In the genomic region with DNA sequence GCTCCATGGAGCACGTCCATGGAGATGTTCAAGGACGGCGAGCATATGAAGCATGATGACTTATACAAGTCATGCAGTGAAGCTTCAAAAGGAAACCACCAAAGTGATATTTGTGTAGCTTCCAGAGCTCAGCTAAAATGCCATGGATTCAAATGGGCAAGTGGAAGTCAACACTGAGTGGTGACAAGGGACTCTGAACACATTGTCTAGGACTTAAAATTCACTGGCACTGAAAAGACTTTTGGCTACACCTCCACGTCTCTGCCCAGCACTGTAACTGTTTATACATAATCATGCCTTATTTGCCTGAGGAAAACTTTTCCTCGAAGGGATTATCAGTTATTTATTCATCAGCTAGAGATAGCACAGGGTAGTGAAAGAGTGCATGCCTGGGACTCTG, we compare ENCODE assay signal across 16 cellular contexts. TPM values are rescaled to one million over a fixed set of nuclear protein-coding genes. Genes with fewer than 3 reads are reported as not detected.
A peak's percentile ranks its signal among the peaks of the same experiment; 100 is the strongest.
DNase-seq lines count a peak whose midpoint lies in the region; ATAC-seq and TF ChIP-seq lines count a peak whose summit lies in the region.
"Had no signal": no experiment of that assay in that cellular context is flagged by ENCODE, and none has a peak within 500 bp of the region (broad histone marks: within the 10 kb centered on the region; RNA-seq: fewer than 3 reads in every experiment).

No MANE protein-coding gene starts in this region.

- H3K27me3 ChIP-seq in heart left ventricle = no peaks in the 10 kb centered on the region
- no peaks in the 10 kb centered on the region for H3K27me3 ChIP-seq in gastroesophageal sphincter
- H3K27me3 ChIP-seq in skeletal muscle tissue (ENCODE audit: control insufficient read depth in 3 of 3, insufficient read depth in 3 of 3, low read length in 3 of 3) = no peaks in the 10 kb centered on the region

- peak overlapping the region in 1 of 12 donors; percentile 25 for H3K27ac ChIP-seq in heart left ventricle
- H3K27ac ChIP-seq in gastroesophageal sphincter = peak overlapping the region in 3 of 4 donors; percentile 44 to 73 (median 71)
- H3K27ac ChIP-seq in skeletal muscle tissue (ENCODE audit: low read depth, low read length) = peak overlapping the region; percentile 21
- H3K27ac ChIP-seq: C4-2B had no signal

- H3K9ac ChIP-seq in skeletal muscle tissue (ENCODE audit: low read depth in 1 of 3, low read length in 3 of 3) = no peak overlapping the region

- H3K4me1 ChIP-seq in heart left ventricle = peaks cover 0 to 34% (median 3%) of the 10 kb centered on the region in 12 donors
- H3K4me1 ChIP-seq in gastroesophageal sphincter = peaks cover 0 to 87% (median 14%) of the 10 kb centered on the region in 3 donors
- peaks cover 2 to 23% (median 11%) of the 10 kb centered on the region in 3 donors for H3K4me1 ChIP-seq in skeletal muscle tissue (ENCODE audit: control insufficient read depth in 3 of 3, insufficient read depth in 3 of 3, low read length in 3 of 3)
- H3K4me1 ChIP-seq: BE2C had no signal

- intact Hi-C loops in heart left ventricle (cut with DNase I) = no loop called here
- intact Hi-C loops in cardiac septum (cut with DNase I) = no loop called here
- intact Hi-C loops in posterior cingulate gyrus (cut with DNase I) = no loop called here

- H3K9me3 ChIP-seq in heart left ventricle (no peaks in the 10 kb centered on the region), gastroesophageal sphincter (no peaks in the 10 kb centered on the region), skeletal muscle tissue (ENCODE audit: control insufficient read depth in 3 of 3, low read length in 3 of 3) (no peaks in the 10 kb centered on the region)
- H3K9me3 ChIP-seq: BE2C, HAP-1 had no signal

- H3K4me3 ChIP-seq in heart left ventricle (no peak overlapping the region), gastroesophageal sphincter (no peak overlapping the region), skeletal muscle tissue (ENCODE audit: low read length in 3 of 3) (no peak overlapping the region)
- H3K4me3 ChIP-seq: GM12878, HAP-1 had no signal

- DNase-seq in heart left ventricle (no peak), cardiac septum (ENCODE audit: low spot score) (no peak), superior temporal gyrus (ENCODE audit: extremely low spot score) (no peak), posterior cingulate gyrus (no peak)
- DNase-seq: BE2C; CD4-positive, alpha-beta memory T cell; DMS79; GOT3 had no signal

- ATAC-seq in heart left ventricle (peak; percentile 36 to 69 (median 54)), gastroesophageal sphincter (no peak), GM21381 (IDR thresholded peaks at IDR 0.05; ENCODE audit: unreplicated experiment) (no peak)
- ATAC-seq: GM12878 had no signal

- TF ChIP-seq POLR2A in heart left ventricle (IDR thresholded peaks at IDR 0.05) (no peak), gastroesophageal sphincter (IDR thresholded peaks at IDR 0.05) (no peak)

- 72 to 81% (median 74%) methylated on average over 5 of the region's 5 CpGs for WGBS in heart left ventricle, 4 donors
- 65 to 66% methylated on average over 5 of the region's 5 CpGs for WGBS in gastroesophageal sphincter (ENCODE audit: low coverage in 1 of 2), 2 donors

- TF ChIP-seq CTCF in heart left ventricle (IDR thresholded peaks at IDR 0.05) (no peak), gastroesophageal sphincter (IDR thresholded peaks at IDR 0.05) (no peak)

- no peak for TF ChIP-seq EP300 in gastroesophageal sphincter (IDR thresholded peaks at IDR 0.05)

- H3K36me3 ChIP-seq in heart left ventricle = no peaks in the 10 kb centered on the region
- no peaks in the 10 kb centered on the region for H3K36me3 ChIP-seq in gastroesophageal sphincter
- no peaks in the 10 kb centered on the region for H3K36me3 ChIP-seq in skeletal muscle tissue (ENCODE audit: control insufficient read depth in 3 of 3, insufficient read depth in 3 of 3, low read length in 3 of 3)
- H3K36me3 ChIP-seq: BE2C, HAP-1 had no signal

RNA-seq across cellular contexts. Expression of gene CTXN3, which starts 15.2 kb away (rescaled TPM):
- total RNA-seq in heart left ventricle = not detected
- not detected for polyA plus RNA-seq in heart left ventricle
- not detected for total RNA-seq in cardiac septum
- total RNA-seq in gastroesophageal sphincter = under 1 TPM in 1 of 4 donors, not detected in 3; 0.58 TPM
- 1.0 TPM for total RNA-seq in skeletal muscle tissue
- total RNA-seq: CD4-positive, alpha-beta memory T cell; G401; GM12878; HT1080 had no signal
- polyA plus RNA-seq: CD4-positive, alpha-beta memory T cell; GM12878 had no signal

RNA-seq across cellular contexts. Expression of gene CCDC192, which starts 39.1 kb away (rescaled TPM):
- total RNA-seq in heart left ventricle (1 to 10 TPM in 1 of 9 donors, not detected in 8; 1.3 TPM), cardiac septum (not detected), gastroesophageal sphincter (1 to 10 TPM in 1 of 4 donors, under 1 TPM in 2, not detected in 1; 0.94 to 2.6 (median 0.94) TPM), skeletal muscle tissue (not detected)
- polyA plus RNA-seq in heart left ventricle = under 1 TPM; 0.07 to 0.42 TPM
- total RNA-seq: CD4-positive, alpha-beta memory T cell; G401; GM12878; HT1080 had no signal
- polyA plus RNA-seq: CD4-positive, alpha-beta memory T cell had no signal

Comparison
In these comparisons a context has a peak if more than half of its experiments do, and no peak if none do; other contexts are left out.
1. ATAC-seq: peak in heart left ventricle (4 of 4); none in gastroesophageal sphincter (single experiment) and GM21381 (single experiment).